ENCODE assay signal across 11 cellular contexts in genomic region chr14:20848316-20848954, GRCh38. TPM values are rescaled to one million over a fixed set of nuclear protein-coding genes. Genes with fewer than 3 reads are reported as not detected.
DNase-seq lines count a peak whose midpoint lies in the region; ATAC-seq and TF ChIP-seq lines count a peak whose summit lies in the region.
"Had no signal": no experiment of that assay in that cellular context is flagged by ENCODE, and none has a peak within 500 bp of the region (broad histone marks: within the 10 kb centered on the region; RNA-seq: fewer than 3 reads in every experiment).

No MANE protein-coding gene starts in this region.

- TF ChIP-seq CTCF in C4-2B (conservative IDR thresholded peaks at IDR 0.05) (no peak), choroid plexus epithelial cell (conservative IDR thresholded peaks at IDR 0.05; ENCODE audit: low read depth, low read length) (no peak), neural crest cell (conservative IDR thresholded peaks at IDR 0.05) (no peak)

- no peaks in the 10 kb centered on the region for H3K27me3 Mint-ChIP-seq in neural crest cell (ENCODE audit: low read depth)

- H3K4me3 Mint-ChIP-seq in neural crest cell = no peak overlapping the region

- H3K4me3 ChIP-seq in choroid plexus epithelial cell (ENCODE audit: low read depth, low read length) = no peak overlapping the region
- H3K4me3 ChIP-seq: BLaER1 treated with 17β-estradiol and CSF1 and Interleukin-3, amounts not matched to agents 10 nM and 100 nM; SJSA1 had no signal

- DNase-seq in NOMO-1 treated with DMSO at 0.1 percent for 48 hours (lab: John Stamatoyannopoulos, UW; ENCODE audit: unreplicated experiment) (peak; percentile 45), choroid plexus epithelial cell (ENCODE audit: low read depth) (peak; percentile 5), neural crest cell (ENCODE audit: low read depth, low spot score) (no peak), GM19238 (ENCODE audit: insufficient read length, low spot score) (no peak)
- DNase-seq in stimulated activated CD4-positive, alpha-beta T cell treated with anti-CD3 and anti-CD28 coated beads, Interleukin-1b, Interleukin-23, amount 100 ng/mL, for 48 hours = no peak
- no peak for DNase-seq in activated CD4-positive, alpha-beta T cell treated with anti-CD3 and anti-CD28 coated beads for 1 hour
- DNase-seq: NCI-H2081 treated with DMSO at 0.1 percent for 48 hours had no signal

- peak overlapping the region; percentile 96 for H3K27ac Mint-ChIP-seq in neural crest cell (ENCODE audit: unreplicated experiment)

- H3K9me3 Mint-ChIP-seq in neural crest cell = no peaks in the 10 kb centered on the region

- H3K36me3 Mint-ChIP-seq in neural crest cell (ENCODE audit: low read depth) = no peaks in the 10 kb centered on the region

- ATAC-seq in HG03175 (IDR thresholded peaks at IDR 0.05; ENCODE audit: unreplicated experiment) = no peak

- H3K27ac ChIP-seq in C4-2B = peak overlapping the region; percentile 65
- H3K27ac ChIP-seq: SJSA1 had no signal

- peaks cover 14% of the 10 kb centered on the region for H3K4me1 Mint-ChIP-seq in neural crest cell

RNA-seq across cellular contexts. Expression of gene RNASE3, which starts 42.8 kb away (rescaled TPM):
- total RNA-seq in neural crest cell = not detected in 2 replicates
- total RNA-seq: SJSA1 had no signal

RNA-seq across cellular contexts. Expression of gene RNASE1, which starts 45.8 kb away (rescaled TPM):
- total RNA-seq in neural crest cell = 6.4 and 9.7 TPM in 2 replicates
- total RNA-seq: SJSA1 had no signal

Comparison
In these comparisons a context has a peak if more than half of its experiments do, and no peak if none do; other contexts are left out.
1. DNase-seq: peak in NOMO-1 treated with DMSO at 0.1 percent for 48 hours (single experiment) and choroid plexus epithelial cell (single experiment); none in neural crest cell (single experiment), stimulated activated CD4-positive, alpha-beta T cell treated with anti-CD3 and anti-CD28 coated beads, Interleukin-1b, Interleukin-23, amount 100 ng/mL, for 48 hours (single experiment), activated CD4-positive, alpha-beta T cell treated with anti-CD3 and anti-CD28 coated beads for 1 hour (single experiment) and GM19238 (single experiment).